Comparison of ENCODE assay signal across 20 cellular contexts in the genomic region with DNA sequence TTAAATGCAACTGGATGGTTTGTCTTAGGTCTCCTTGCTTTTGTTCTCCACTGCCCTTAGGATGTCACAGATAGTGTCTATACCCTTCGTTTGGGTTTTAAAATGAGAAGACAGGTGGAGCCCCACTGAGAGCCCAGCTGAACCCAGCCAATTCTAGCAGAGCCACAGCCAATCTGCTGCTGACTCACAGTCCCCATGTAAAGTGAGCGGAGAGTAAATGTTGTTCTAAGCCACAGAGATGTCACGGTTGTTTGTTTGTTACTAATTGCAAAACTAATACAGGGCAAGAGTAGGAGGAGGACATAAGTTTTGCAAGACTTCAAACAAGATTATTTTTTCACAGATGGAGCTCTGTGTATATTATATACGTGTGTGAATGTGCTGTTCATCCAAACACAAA. TPM values are rescaled to one million over a fixed set of nuclear protein-coding genes. Genes with fewer than 3 reads are reported as not detected.
"Had no signal": no experiment of that assay in that cellular context is flagged by ENCODE, and none has a peak within 500 bp of the region (broad histone marks: within the 10 kb centered on the region; RNA-seq: fewer than 3 reads in every experiment).

No MANE protein-coding gene starts in this region.

- H3K9me3 ChIP-seq: gastrocnemius medialis, lower lobe of right lung, ovary, upper lobe of right lung had no signal

- H3K9ac ChIP-seq: neural progenitor cell had no signal

- ATAC-seq: activated CD4-positive, alpha-beta T cell treated with anti-CD3 and anti-CD28 coated beads for 36 hours; gastrocnemius medialis; lower lobe of right lung; stimulated activated naive CD8-positive, alpha-beta T cell treated with anti-CD3 and anti-CD28 coated beads, Interleukin-15, Interleukin-2, amounts not matched to agents 100 U/mL and 50 U/mL, for 24 hours; upper lobe of right lung had no signal

- FAIRE-seq: kidney had no signal

- H3K36me3 ChIP-seq: gastrocnemius medialis, lower lobe of right lung, neural progenitor cell, ovary, upper lobe of right lung, WERI-Rb-1 had no signal

- H3K27ac ChIP-seq: coronary artery, gastrocnemius medialis, lower lobe of right lung, neural progenitor cell, ovary, upper lobe of right lung, WERI-Rb-1 had no signal

- H3K27me3 ChIP-seq: gastrocnemius medialis, neural progenitor cell, ovary, upper lobe of right lung had no signal

- H3K4me1 ChIP-seq: gastrocnemius medialis, lower lobe of right lung, neural progenitor cell, upper lobe of right lung had no signal

- H3K4me3 ChIP-seq: coronary artery, gastrocnemius medialis, lower lobe of right lung, neural progenitor cell, ovary, upper lobe of right lung had no signal

- DNase-seq: activated CD4-positive, alpha-beta memory T cell treated with anti-CD3 and anti-CD28 coated beads, Interleukin-2, amount 10 ng/mL, durations not matched to agents 7 days and 5 days; activated CD4-positive, alpha-beta T cell treated with anti-CD3 and anti-CD28 coated beads for 36 hours; activated CD8-positive, alpha-beta memory T cell treated with anti-CD3 and anti-CD28 coated beads, Interleukin-2, amount 50 U/mL, for 4 hours; activated naive CD4-positive, alpha-beta T cell; effector CD4-positive, alpha-beta T cell; gastrocnemius medialis; kidney; lower lobe of right lung; midbrain; ovary; stimulated activated CD4-positive, alpha-beta T cell treated with anti-CD3 and anti-CD28 coated beads, Interleukin-2, amount 100 ng/mL, for 48 hours; stimulated activated CD8-positive, alpha-beta memory T cell treated with anti-CD3 and anti-CD28 coated beads, Interleukin-4, amount 100 ng/mL, for 48 hours; stimulated activated naive CD8-positive, alpha-beta T cell treated with anti-CD3 and anti-CD28 coated beads, Interleukin-15, Interleukin-2, amounts not matched to agents 100 U/mL and 50 U/mL, for 24 hours; upper lobe of right lung; WERI-Rb-1 had no signal

RNA-seq across cellular contexts. Expression of a gene that starts 50.5 kb away (rescaled TPM):
- total RNA-seq: activated CD4-positive, alpha-beta memory T cell treated with anti-CD3 and anti-CD28 coated beads, Interleukin-2, amount 10 ng/mL, durations not matched to agents 7 days and 5 days; activated CD4-positive, alpha-beta T cell treated with anti-CD3 and anti-CD28 coated beads for 36 hours; cardiac septum; fibroblast of lung; lower lobe of right lung; temporal lobe; upper lobe of right lung had no signal
- polyA plus RNA-seq: fibroblast of lung had no signal
